Comparison of ENCODE assay signal across 17 cellular contexts in the genomic region with DNA sequence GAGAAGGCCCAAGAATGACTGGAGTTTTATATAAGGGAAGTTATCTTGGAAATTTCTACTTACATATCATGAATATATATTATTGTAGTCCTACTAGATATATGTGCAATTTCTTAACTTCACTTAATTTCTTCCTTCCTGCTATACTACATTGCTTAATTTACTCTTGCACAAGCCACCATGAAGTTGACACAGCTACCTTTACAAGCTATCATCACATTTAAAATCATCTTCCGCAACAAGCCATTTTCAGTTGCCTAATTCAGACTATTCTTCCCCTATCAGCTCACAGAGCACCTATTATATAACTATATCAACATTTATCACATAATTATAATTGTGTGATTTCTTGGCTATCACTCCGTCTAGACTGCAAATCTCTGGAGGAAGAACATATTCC.
A peak's percentile ranks its signal among the peaks of the same experiment; 100 is the strongest.
DNase-seq lines count a peak whose midpoint lies in the region; ATAC-seq and TF ChIP-seq lines count a peak whose summit lies in the region.
"Had no signal": no experiment of that assay in that cellular context is flagged by ENCODE, and none has a peak within 500 bp of the region (broad histone marks: within the 10 kb centered on the region; RNA-seq: fewer than 3 reads in every experiment).

No MANE protein-coding gene starts in this region.

- H3K79me2 ChIP-seq in SK-N-SH (ENCODE audit: insufficient read depth) (no peaks in the 10 kb centered on the region), Karpas-422 (ENCODE audit: low read length) (no peaks in the 10 kb centered on the region)

- CTCF ChIA-PET in SK-N-SH (lab: Yijun Ruan, JAX), result no interaction called here

- intact Hi-C loops in left lung (cut with DNase I), result no loop called here

- no peak for TF ChIP-seq RAD21 in SK-N-SH (IDR thresholded peaks at IDR 0.05; ENCODE audit: low read length)

- H3K9ac ChIP-seq in SK-N-SH (no peak overlapping the region), Karpas-422 (ENCODE audit: low read length) (no peak overlapping the region)

- WGBS in SK-N-SH (ENCODE audit: low lambda C conversion rate), result 98% methylated on average over 2 of the region's 2 CpGs

- peaks cover 15% of the 10 kb centered on the region for H3F3A ChIP-seq in SK-N-SH (replicated peaks; ENCODE audit: insufficient read depth)

- H4K20me1 ChIP-seq in SK-N-SH (ENCODE audit: insufficient read depth) (no peaks in the 10 kb centered on the region), Karpas-422 (ENCODE audit: insufficient read depth, low read depth, low read length) (no peaks in the 10 kb centered on the region)

- POLR2A ChIA-PET in SK-N-SH (lab: Yijun Ruan, JAX), result no interaction called here

- H3K9me2 ChIP-seq in SK-N-SH (no peaks in the 10 kb centered on the region), Karpas-422 (replicated peaks; ENCODE audit: insufficient read depth, low read length) (no peaks in the 10 kb centered on the region)

- DNase-seq in SK-N-SH, result no peak
- peak; percentile 76 to 95 for DNase-seq in NOMO-1 (lab: John Stamatoyannopoulos, UW; ENCODE audit: unreplicated experiment in 2 of 2)
- DNase-seq in left lung, result no peak
- DNase-seq in RKO (ENCODE audit: low spot score), result no peak
- DNase-seq in NCI-H524 treated with DMSO at 0.1 percent for 48 hours (lab: John Stamatoyannopoulos, UW), result no peak
- DNase-seq in HPDE6-E6E7 (ENCODE audit: extremely low spot score), result no peak
- no peak for DNase-seq in Karpas-422
- DNase-seq: 8988T, Caco-2, H9, NCI-H1105, NCI-H187, NCI-H748 treated with DMSO at 0.1 percent for 48 hours, Peyer's patch, SJCRH30, T-cell had no signal

- no peaks in the 10 kb centered on the region for H3K27me3 ChIP-seq in SK-N-SH (ENCODE audit: insufficient read depth)
- no peaks in the 10 kb centered on the region for H3K27me3 ChIP-seq in left lung
- no peaks in the 10 kb centered on the region for H3K27me3 ChIP-seq in Karpas-422 (ENCODE audit: low read length)
- H3K27me3 ChIP-seq: Peyer's patch, SJCRH30 had no signal

- H3K9me3 ChIP-seq in SK-N-SH (no peaks in the 10 kb centered on the region), left lung (no peaks in the 10 kb centered on the region), Karpas-422 (ENCODE audit: low read length) (no peaks in the 10 kb centered on the region)
- H3K9me3 ChIP-seq: Caco-2, Peyer's patch, SJCRH30 had no signal

- TF ChIP-seq CTCF in SK-N-SH (IDR thresholded peaks at IDR 0.05) (no peak), left lung (IDR thresholded peaks at IDR 0.05) (no peak)

- no peaks in the 10 kb centered on the region; a peak in 2 of 4 replicates for H3K4me1 ChIP-seq in SK-N-SH (ENCODE audit: control insufficient read depth in 1 of 2, insufficient read depth in 2 of 2, low read depth in 1 of 2, low read length in 1 of 2)
- no peaks in the 10 kb centered on the region for H3K4me1 ChIP-seq in left lung
- no peaks in the 10 kb centered on the region for H3K4me1 ChIP-seq in Karpas-422 (ENCODE audit: low read length)
- H3K4me1 ChIP-seq: Caco-2, Peyer's patch, SJCRH30 had no signal

- H2AFZ ChIP-seq in SK-N-SH (ENCODE audit: low read depth) (no peak overlapping the region), Karpas-422 (ENCODE audit: low read length) (no peak overlapping the region)

- H3K27ac ChIP-seq in SK-N-SH (ENCODE audit: low read depth in 2 of 2, low read length in 1 of 2) (peak overlapping the region in 1 of 2 experiments; percentile 91; a peak in 2 of 4 replicates), left lung (peak overlapping the region; percentile 21 to 26), Karpas-422 (ENCODE audit: low read length) (no peak overlapping the region)
- H3K27ac ChIP-seq: Peyer's patch, SJCRH30 had no signal

- H3K36me3 ChIP-seq in SK-N-SH (replicated peaks in 1 of 2; ENCODE audit: control insufficient read depth in 1 of 2, insufficient read depth in 2 of 2, low read length in 1 of 2) (peaks cover 0 to 16% of the 10 kb centered on the region in 2 experiments), left lung (no peaks in the 10 kb centered on the region), Karpas-422 (ENCODE audit: insufficient read depth, low read length) (no peaks in the 10 kb centered on the region)
- H3K36me3 ChIP-seq: SJCRH30 had no signal

- H3K4me3 ChIP-seq in SK-N-SH (ENCODE audit: low read depth in 2 of 2, low read length in 1 of 2) (no peak overlapping the region), left lung (no peak overlapping the region), Karpas-422 (ENCODE audit: low read length) (no peak overlapping the region)
- H3K4me3 ChIP-seq: Peyer's patch, SJCRH30 had no signal

- TF ChIP-seq EP300 in SK-N-SH (IDR thresholded peaks at IDR 0.05; ENCODE audit: borderline replicate concordance in 1 of 2, low read depth in 1 of 2, low read length in 1 of 2), result no peak

- H3K4me2 ChIP-seq in SK-N-SH, result peak overlapping the region; percentile 8; the same call in 1 of the 2 replicates
- no peak overlapping the region for H3K4me2 ChIP-seq in Karpas-422 (ENCODE audit: low read depth, low read length, poor library complexity, severe bottlenecking)

- ATAC-seq in SK-N-SH treated with all-trans-retinoic acid at 6 μM for 48 hours (no peak), left lung (no peak)
- ATAC-seq: T-cell had no signal

TF ChIP-seq in SK-N-SH, 30 proteins besides CTCF, POLR2A, EP300 and RAD21:
- no peak for TF ChIP-seq MEF2A (IDR thresholded peaks at IDR 0.05; ENCODE audit: borderline replicate concordance, low read depth)

TF ChIP-seq in SK-N-SH treated with all-trans-retinoic acid at 6 μM for 48 hours, 23 proteins besides CTCF, POLR2A, EP300 and RAD21 (continues in another document):
- TF ChIP-seq ZC3H10 (CRISPR knock-in tag; IDR thresholded peaks at IDR 0.05) (no peak), RARB (CRISPR knock-in tag; IDR thresholded peaks at IDR 0.05) (no peak), ZNF70 (CRISPR knock-in tag; IDR thresholded peaks at IDR 0.05) (no peak), ZFP30 (CRISPR knock-in tag; IDR thresholded peaks at IDR 0.05) (no peak), ZNF8 (CRISPR knock-in tag; IDR thresholded peaks at IDR 0.05) (no peak), TCF4 (CRISPR knock-in tag; IDR thresholded peaks at IDR 0.05; ENCODE audit: borderline replicate concordance) (no peak), PPARA (CRISPR knock-in tag; IDR thresholded peaks at IDR 0.05; ENCODE audit: borderline replicate concordance) (no peak), ZNF565 (CRISPR knock-in tag; conservative IDR thresholded peaks at IDR 0.05; ENCODE audit: low read depth) (no peak), ZFP3 (CRISPR knock-in tag; IDR thresholded peaks at IDR 0.05) (no peak)
- TF ChIP-seq, protein P1, sequence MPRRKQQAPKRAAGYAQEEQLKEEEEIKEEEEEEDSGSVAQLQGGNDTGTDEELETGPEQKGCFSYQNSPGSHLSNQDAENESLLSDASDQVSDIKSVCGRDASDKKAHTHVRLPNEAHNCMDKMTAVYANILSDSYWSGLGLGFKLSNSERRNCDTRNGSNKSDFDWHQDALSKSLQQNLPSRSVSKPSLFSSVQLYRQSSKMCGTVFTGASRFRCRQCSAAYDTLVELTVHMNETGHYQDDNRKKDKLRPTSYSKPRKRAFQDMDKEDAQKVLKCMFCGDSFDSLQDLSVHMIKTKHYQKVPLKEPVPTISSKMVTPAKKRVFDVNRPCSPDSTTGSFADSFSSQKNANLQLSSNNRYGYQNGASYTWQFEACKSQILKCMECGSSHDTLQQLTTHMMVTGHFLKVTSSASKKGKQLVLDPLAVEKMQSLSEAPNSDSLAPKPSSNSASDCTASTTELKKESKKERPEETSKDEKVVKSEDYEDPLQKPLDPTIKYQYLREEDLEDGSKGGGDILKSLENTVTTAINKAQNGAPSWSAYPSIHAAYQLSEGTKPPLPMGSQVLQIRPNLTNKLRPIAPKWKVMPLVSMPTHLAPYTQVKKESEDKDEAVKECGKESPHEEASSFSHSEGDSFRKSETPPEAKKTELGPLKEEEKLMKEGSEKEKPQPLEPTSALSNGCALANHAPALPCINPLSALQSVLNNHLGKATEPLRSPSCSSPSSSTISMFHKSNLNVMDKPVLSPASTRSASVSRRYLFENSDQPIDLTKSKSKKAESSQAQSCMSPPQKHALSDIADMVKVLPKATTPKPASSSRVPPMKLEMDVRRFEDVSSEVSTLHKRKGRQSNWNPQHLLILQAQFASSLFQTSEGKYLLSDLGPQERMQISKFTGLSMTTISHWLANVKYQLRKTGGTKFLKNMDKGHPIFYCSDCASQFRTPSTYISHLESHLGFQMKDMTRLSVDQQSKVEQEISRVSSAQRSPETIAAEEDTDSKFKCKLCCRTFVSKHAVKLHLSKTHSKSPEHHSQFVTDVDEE (CRISPR knock-in tag; IDR thresholded peaks at IDR 0.05), result no peak
- TF ChIP-seq, protein P2, sequence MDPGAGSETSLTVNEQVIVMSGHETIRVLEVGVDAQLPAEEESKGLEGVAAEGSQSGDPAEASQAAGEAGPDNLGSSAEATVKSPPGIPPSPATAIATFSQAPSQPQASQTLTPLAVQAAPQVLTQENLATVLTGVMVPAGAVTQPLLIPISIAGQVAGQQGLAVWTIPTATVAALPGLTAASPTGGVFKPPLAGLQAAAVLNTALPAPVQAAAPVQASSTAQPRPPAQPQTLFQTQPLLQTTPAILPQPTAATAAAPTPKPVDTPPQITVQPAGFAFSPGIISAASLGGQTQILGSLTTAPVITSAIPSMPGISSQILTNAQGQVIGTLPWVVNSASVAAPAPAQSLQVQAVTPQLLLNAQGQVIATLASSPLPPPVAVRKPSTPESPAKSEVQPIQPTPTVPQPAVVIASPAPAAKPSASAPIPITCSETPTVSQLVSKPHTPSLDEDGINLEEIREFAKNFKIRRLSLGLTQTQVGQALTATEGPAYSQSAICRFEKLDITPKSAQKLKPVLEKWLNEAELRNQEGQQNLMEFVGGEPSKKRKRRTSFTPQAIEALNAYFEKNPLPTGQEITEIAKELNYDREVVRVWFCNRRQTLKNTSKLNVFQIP (CRISPR knock-in tag; IDR thresholded peaks at IDR 0.05; ENCODE audit: borderline replicate concordance, low read depth), result no peak
- TF ChIP-seq, protein P3, sequence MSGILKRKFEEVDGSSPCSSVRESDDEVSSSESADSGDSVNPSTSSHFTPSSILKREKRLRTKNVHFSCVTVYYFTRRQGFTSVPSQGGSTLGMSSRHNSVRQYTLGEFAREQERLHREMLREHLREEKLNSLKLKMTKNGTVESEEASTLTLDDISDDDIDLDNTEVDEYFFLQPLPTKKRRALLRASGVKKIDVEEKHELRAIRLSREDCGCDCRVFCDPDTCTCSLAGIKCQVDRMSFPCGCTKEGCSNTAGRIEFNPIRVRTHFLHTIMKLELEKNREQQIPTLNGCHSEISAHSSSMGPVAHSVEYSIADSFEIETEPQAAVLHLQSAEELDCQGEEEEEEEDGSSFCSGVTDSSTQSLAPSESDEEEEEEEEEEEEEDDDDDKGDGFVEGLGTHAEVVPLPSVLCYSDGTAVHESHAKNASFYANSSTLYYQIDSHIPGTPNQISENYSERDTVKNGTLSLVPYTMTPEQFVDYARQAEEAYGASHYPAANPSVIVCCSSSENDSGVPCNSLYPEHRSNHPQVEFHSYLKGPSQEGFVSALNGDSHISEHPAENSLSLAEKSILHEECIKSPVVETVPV (CRISPR knock-in tag; IDR thresholded peaks at IDR 0.05), result no peak

Comparison
In these comparisons a context has a peak if more than half of its experiments do, and no peak if none do; other contexts are left out.
1. DNase-seq: peak in NOMO-1 (2 of 2); none in SK-N-SH (single experiment), left lung (0 of 2), RKO (single experiment), NCI-H524 treated with DMSO at 0.1 percent for 48 hours (single experiment), HPDE6-E6E7 (single experiment) and Karpas-422 (single experiment).